In genomic region chr17:75516255-75516618, GRCh38 we compare ENCODE assay signal across 1 cellular context.
A peak's percentile ranks its signal among the peaks of the same experiment; 100 is the strongest.
TF ChIP-seq lines count a peak whose summit lies in the region.

Gene TSEN54, plus strand, starts transcription at chr17:75516528. Its CDS starts 33 bp downstream, at chr17:75516561.

TF ChIP-seq in GM12878, 131 proteins besides CTCF, POLR2A, EP300 and RAD21 (continued from another document and continues in another):
- no peak for TF ChIP-seq ZBTB11 (CRISPR knock-in tag; IDR thresholded peaks at IDR 0.05)
- no peak for TF ChIP-seq NFIC (IDR thresholded peaks at IDR 0.05; ENCODE audit: low read depth, low read length)
- TF ChIP-seq RAD51 (IDR thresholded peaks at IDR 0.05), result no peak
- no peak for TF ChIP-seq STAT1 (conservative IDR thresholded peaks at IDR 0.05)
- TF ChIP-seq IRF5 (IDR thresholded peaks at IDR 0.05; ENCODE audit: borderline replicate concordance), result no peak
- no peak for TF ChIP-seq ZBED1 (IDR thresholded peaks at IDR 0.05; ENCODE audit: borderline replicate concordance)
- TF ChIP-seq GABPA (IDR thresholded peaks at IDR 0.05; ENCODE audit: low read depth), result no peak
- no peak for TF ChIP-seq RCOR1 (conservative IDR thresholded peaks at IDR 0.05; ENCODE audit: low read depth, low read length)
- no peak for TF ChIP-seq CEBPZ (IDR thresholded peaks at IDR 0.05; ENCODE audit: low read depth, low read length)
- no peak; the same call in 1 of the 2 replicates for TF ChIP-seq NR2F1 (conservative IDR thresholded peaks at IDR 0.05)
- TF ChIP-seq RELA (IDR thresholded peaks at IDR 0.05; ENCODE audit: borderline replicate concordance, partially characterized antibody), result no peak
- peak; percentile 88 for TF ChIP-seq IKZF1 (conservative IDR thresholded peaks at IDR 0.05)
- TF ChIP-seq MEF2B (IDR thresholded peaks at IDR 0.05; ENCODE audit: partially characterized antibody, poor library complexity, severe bottlenecking), result no peak
- TF ChIP-seq EED (IDR thresholded peaks at IDR 0.05; ENCODE audit: low read depth), result no peak
- no peak for TF ChIP-seq ZZZ3 (IDR thresholded peaks at IDR 0.05; ENCODE audit: control insufficient read depth, insufficient read length, low read depth)
- 0 out of 2 replicates have a peak, but pooled peaks have one; percentile 9 for TF ChIP-seq NBN (IDR thresholded peaks at IDR 0.05)
- no peak for TF ChIP-seq MYC (IDR thresholded peaks at IDR 0.05; ENCODE audit: insufficient read depth, insufficient read length, insufficient replicate concordance, low read length, severe bottlenecking)
- TF ChIP-seq FOXK2 (IDR thresholded peaks at IDR 0.05), result no peak
- no peak for TF ChIP-seq ZBTB33 (IDR thresholded peaks at IDR 0.05)
- TF ChIP-seq CBX5 (IDR thresholded peaks at IDR 0.05; ENCODE audit: low read depth), result no peak
- peak; percentile 55; the same call in 1 of the 2 replicates for TF ChIP-seq NR2C1 (IDR thresholded peaks at IDR 0.05)
- no peak for TF ChIP-seq SMAD5 (IDR thresholded peaks at IDR 0.05; ENCODE audit: low read depth)
- TF ChIP-seq PML (IDR thresholded peaks at IDR 0.05; ENCODE audit: low read length), result no peak
- no peak for TF ChIP-seq MYB (IDR thresholded peaks at IDR 0.05; ENCODE audit: borderline replicate concordance, low read depth, low read length)
- TF ChIP-seq RBBP5 (conservative IDR thresholded peaks at IDR 0.05), result no peak
- TF ChIP-seq YY1 (IDR thresholded peaks at IDR 0.05; ENCODE audit: low read depth, low read length), result peak; percentile 75
- 0 out of 2 replicates have a peak, but pooled peaks have one; percentile 24 for TF ChIP-seq DPF2 (IDR thresholded peaks at IDR 0.05)
- TF ChIP-seq SMAD1 (IDR thresholded peaks at IDR 0.05; ENCODE audit: low read depth, partially characterized antibody), result no peak
- TF ChIP-seq KLF5 (IDR thresholded peaks at IDR 0.05; ENCODE audit: partially characterized antibody), result no peak
- TF ChIP-seq BRCA1 (IDR thresholded peaks at IDR 0.05; ENCODE audit: low read depth, low read length), result no peak
- peak; percentile 51; the same call in 1 of the 2 replicates for TF ChIP-seq HCFC1 (IDR thresholded peaks at IDR 0.05; ENCODE audit: low read length)
- no peak for TF ChIP-seq NR2C2 (IDR thresholded peaks at IDR 0.05; ENCODE audit: borderline replicate concordance, control insufficient read depth, insufficient read length, low read depth)
- TF ChIP-seq BCL3 (IDR thresholded peaks at IDR 0.05; ENCODE audit: borderline replicate concordance, insufficient read depth, low read depth, low read length, poor library complexity, severe bottlenecking), result no peak
- TF ChIP-seq BMI1 (IDR thresholded peaks at IDR 0.05; ENCODE audit: borderline replicate concordance), result no peak
- TF ChIP-seq MTA2 (IDR thresholded peaks at IDR 0.05; ENCODE audit: low read depth), result no peak
- TF ChIP-seq NFXL1 (IDR thresholded peaks at IDR 0.05; ENCODE audit: borderline replicate concordance), result no peak
- TF ChIP-seq ATF2 (IDR thresholded peaks at IDR 0.05; ENCODE audit: low read length), result no peak
- no peak for TF ChIP-seq GATAD2B (conservative IDR thresholded peaks at IDR 0.05; ENCODE audit: low read depth)
- no peak for TF ChIP-seq SMC3 (IDR thresholded peaks at IDR 0.05; ENCODE audit: borderline replicate concordance, low read length)
- TF ChIP-seq ETV6 (conservative IDR thresholded peaks at IDR 0.05 in 1 of 2, IDR thresholded peaks at IDR 0.05 in 1 of 2; ENCODE audit: borderline replicate concordance in 1 of 2, low read depth in 1 of 2), result no peak
- TF ChIP-seq ZNF384 (IDR thresholded peaks at IDR 0.05; ENCODE audit: borderline replicate concordance, low read depth, low read length), result no peak
- no peak for TF ChIP-seq JUNB (IDR thresholded peaks at IDR 0.05)
- no peak for TF ChIP-seq KDM1A (IDR thresholded peaks at IDR 0.05; ENCODE audit: borderline replicate concordance)
- TF ChIP-seq POLR2AphosphoS5 (IDR thresholded peaks at IDR 0.05; ENCODE audit: low read length), result no peak
- TF ChIP-seq BHLHE40 (IDR thresholded peaks at IDR 0.05; ENCODE audit: borderline replicate concordance in 1 of 2, low read depth in 2 of 2, low read length in 1 of 2), result peak in 1 of 2 experiments; percentile 81; a peak in 3 of 4 replicates
- TF ChIP-seq ZNF622 (IDR thresholded peaks at IDR 0.05), result no peak
- TF ChIP-seq E2F8 (IDR thresholded peaks at IDR 0.05; ENCODE audit: low read depth, partially characterized antibody), result peak; percentile 36
- TF ChIP-seq HSF1 (IDR thresholded peaks at IDR 0.05; ENCODE audit: low read depth, low read length), result no peak
- TF ChIP-seq SRF (IDR thresholded peaks at IDR 0.05; ENCODE audit: low read depth in 2 of 2, low read length in 2 of 2), result no peak
- TF ChIP-seq ZNF207 (IDR thresholded peaks at IDR 0.05; ENCODE audit: borderline replicate concordance), result no peak
- TF ChIP-seq SPI1 (IDR thresholded peaks at IDR 0.05; ENCODE audit: borderline replicate concordance, insufficient read depth, low read depth, low read length), result no peak
- TF ChIP-seq CHD4 (IDR thresholded peaks at IDR 0.05), result no peak
